In genomic region chr13:46654956-46655726, GRCh38 we compare ENCODE assay signal across 9 cellular contexts.
A peak's percentile ranks its signal among the peaks of the same experiment; 100 is the strongest.
DNase-seq lines count a peak whose midpoint lies in the region; ATAC-seq and TF ChIP-seq lines count a peak whose summit lies in the region.
"Had no signal": no experiment of that assay in that cellular context is flagged by ENCODE, and none has a peak within 500 bp of the region (broad histone marks: within the 10 kb centered on the region; RNA-seq: fewer than 3 reads in every experiment).

No MANE protein-coding gene starts in this region.

- no peaks in the 10 kb centered on the region for H3K27me3 Mint-ChIP-seq in brain

- H3K27me3 ChIP-seq in lower lobe of right lung (ENCODE audit: low read depth) (no peaks in the 10 kb centered on the region), subcutaneous abdominal adipose tissue (ENCODE audit: control insufficient read depth in 5 of 5, insufficient read depth in 4 of 5, low read length in 5 of 5) (no peaks in the 10 kb centered on the region)

- H3K4me3 ChIP-seq in lower lobe of right lung: no peak overlapping the region
- H3K4me3 ChIP-seq in subcutaneous abdominal adipose tissue (ENCODE audit: low read depth in 1 of 5, low read length in 5 of 5): peak overlapping the region in 2 of 5 donors; percentile 22 to 45

- no peak for ATAC-seq in lower lobe of right lung
- ATAC-seq in HG03439 (IDR thresholded peaks at IDR 0.05; ENCODE audit: unreplicated experiment): no peak

- peaks cover 27% of the 10 kb centered on the region for H3K4me1 Mint-ChIP-seq in brain

- no peaks in the 10 kb centered on the region for H3K9me3 ChIP-seq in lower lobe of right lung
- H3K9me3 ChIP-seq in subcutaneous abdominal adipose tissue (ENCODE audit: control insufficient read depth in 5 of 5, low read length in 5 of 5): no peaks in the 10 kb centered on the region

- no peak for TF ChIP-seq CTCF in brain (conservative IDR thresholded peaks at IDR 0.05)
- no peak for TF ChIP-seq CTCF in lower lobe of right lung (IDR thresholded peaks at IDR 0.05)

- H3K27ac ChIP-seq in lower lobe of right lung (peak overlapping the region; percentile 58), subcutaneous abdominal adipose tissue (ENCODE audit: low read depth, low read length) (peak overlapping the region; percentile 55)
- H3K27ac ChIP-seq: HL-60 had no signal

- H3K4me1 ChIP-seq in lower lobe of right lung (peaks cover 29% of the 10 kb centered on the region), subcutaneous abdominal adipose tissue (ENCODE audit: control insufficient read depth in 5 of 5, insufficient read depth in 5 of 5, low read length in 5 of 5) (peaks cover 0 to 30% (median 17%) of the 10 kb centered on the region in 5 donors)

- DNase-seq in LoVo (ENCODE audit: low spot score) (peak; percentile 26), lower lobe of right lung (no peak), NCI-H446 (lab: John Stamatoyannopoulos, UW) (no peak)
- no peak for DNase-seq in activated effector memory CD4-positive, alpha-beta T cell treated with anti-CD3 and anti-CD28 coated beads, Interleukin-2, amount 50 U/mL, for 16 hours
- DNase-seq: NCI-H526 treated with DMSO at 0.1 percent for 48 hours had no signal

- H3K36me3 ChIP-seq in lower lobe of right lung: no peaks in the 10 kb centered on the region
- H3K36me3 ChIP-seq in subcutaneous abdominal adipose tissue (ENCODE audit: control insufficient read depth in 5 of 5, insufficient read depth in 5 of 5, low read length in 5 of 5): no peaks in the 10 kb centered on the region

- peaks cover 34% of the 10 kb centered on the region for H3K36me3 Mint-ChIP-seq in brain

- H3K4me3 Mint-ChIP-seq in brain: peak overlapping the region in 2 of 5 experiments; percentile 27 to 62

- H3K9me3 Mint-ChIP-seq in brain: no peaks in the 10 kb centered on the region

- H3K27ac Mint-ChIP-seq in brain: peak overlapping the region in 4 of 5 experiments; percentile 21 to 93 (median 54)

- peak overlapping the region in 2 of 5 donors; percentile 30 to 37 for H3K9ac ChIP-seq in subcutaneous abdominal adipose tissue (ENCODE audit: low read length in 5 of 5)

- intact Hi-C loops in lower lobe of right lung (cut with DNase I): no loop called here
